In the genomic region with DNA sequence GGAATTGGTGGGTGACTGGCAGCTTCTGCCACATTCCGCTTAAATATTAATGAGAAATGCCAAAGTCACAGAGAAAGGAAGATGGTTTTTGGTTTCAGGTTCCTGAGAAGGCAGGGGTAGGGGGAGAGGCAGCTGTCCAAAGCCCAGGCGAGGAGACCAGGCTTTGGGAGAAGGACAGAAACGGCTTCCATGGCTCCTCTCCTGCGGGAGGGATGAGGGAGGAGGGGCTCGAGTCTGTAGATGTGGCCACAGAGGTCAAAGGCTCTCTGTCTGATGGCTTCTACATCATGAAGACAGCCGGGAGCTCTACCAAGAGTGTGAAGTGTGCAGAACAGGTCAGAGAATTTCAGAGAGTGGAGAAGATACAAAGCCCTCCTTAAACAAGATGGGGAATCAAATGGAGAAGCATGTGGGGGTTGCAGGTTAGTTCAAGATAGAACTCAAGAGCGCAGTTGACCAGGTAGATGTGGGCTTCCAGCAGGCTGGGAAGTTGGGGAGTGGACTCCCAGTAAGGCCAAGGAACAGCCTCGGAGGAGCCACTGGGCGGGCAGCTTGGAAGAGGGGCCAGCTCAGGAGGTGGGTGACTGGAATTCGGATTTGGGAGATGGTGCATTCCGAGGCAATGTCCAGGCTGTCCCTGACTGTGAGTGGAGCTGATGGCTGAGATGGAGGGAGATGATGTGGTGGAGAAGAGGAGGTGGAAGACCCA, we compare ENCODE assay signal across 10 cellular contexts. TPM values are rescaled to one million over a fixed set of nuclear protein-coding genes. Genes with fewer than 3 reads are reported as not detected.
DNase-seq lines count a peak whose midpoint lies in the region; ATAC-seq and TF ChIP-seq lines count a peak whose summit lies in the region.
"Had no signal": no experiment of that assay in that cellular context is flagged by ENCODE, and none has a peak within 500 bp of the region (broad histone marks: within the 10 kb centered on the region; RNA-seq: fewer than 3 reads in every experiment).

No MANE protein-coding gene starts in this region.

- no peak for ATAC-seq in central memory CD8-positive, alpha-beta T cell (replicated peaks; ENCODE audit: extremely low read depth, poor library complexity, severe bottlenecking)
- ATAC-seq in HG03025 (IDR thresholded peaks at IDR 0.05; ENCODE audit: low FRiP score, unreplicated experiment), result no peak

- intact Hi-C loops in cardiac septum (cut with DNase I) (no loop called here), uterus (cut with DNase I; ENCODE audit: low total_unique reads) (no loop called here)

- peaks cover 4% of the 10 kb centered on the region for H3K36me3 Mint-ChIP-seq in central memory CD8-positive, alpha-beta T cell (ENCODE audit: insufficient read depth)
- no peaks in the 10 kb centered on the region for H3K36me3 Mint-ChIP-seq in nephron (ENCODE audit: low read depth)

- TF ChIP-seq CTCF in right atrium auricular region (IDR thresholded peaks at IDR 0.05) (no peak), nephron (IDR thresholded peaks at IDR 0.05; ENCODE audit: unreplicated experiment in 3 of 3) (no peak), uterus (IDR thresholded peaks at IDR 0.05) (no peak)

- H3K4me3 ChIP-seq in right atrium auricular region, result no peak overlapping the region
- no peak overlapping the region for H3K4me3 ChIP-seq in uterus

- peaks cover 14% of the 10 kb centered on the region for H3K27me3 Mint-ChIP-seq in central memory CD8-positive, alpha-beta T cell
- peaks cover 18% of the 10 kb centered on the region for H3K27me3 Mint-ChIP-seq in nephron (ENCODE audit: low read depth)

- H3K9me3 Mint-ChIP-seq in central memory CD8-positive, alpha-beta T cell, result no peaks in the 10 kb centered on the region
- H3K9me3 Mint-ChIP-seq in nephron, result no peaks in the 10 kb centered on the region

- no peak overlapping the region for H3K4me3 Mint-ChIP-seq in central memory CD8-positive, alpha-beta T cell
- H3K4me3 Mint-ChIP-seq in nephron, result no peak overlapping the region

- H3K27me3 ChIP-seq in right atrium auricular region (no peaks in the 10 kb centered on the region), uterus (no peaks in the 10 kb centered on the region)

- H3K36me3 ChIP-seq in right atrium auricular region, result no peaks in the 10 kb centered on the region
- no peaks in the 10 kb centered on the region for H3K36me3 ChIP-seq in uterus

- H3K27ac ChIP-seq in right atrium auricular region, result peak overlapping the region in 1 of 2 donors; percentile 16
- peak overlapping the region; percentile 62 to 84 for H3K27ac ChIP-seq in uterus

- DNase-seq in cardiac septum (ENCODE audit: low spot score) (peak; percentile 63), right atrium auricular region (ENCODE audit: low spot score) (no peak), uterus (no peak), DMS79 (lab: John Stamatoyannopoulos, UW) (no peak)
- no peak for DNase-seq in central memory CD8-positive, alpha-beta T cell (ENCODE audit: low spot score in 2 of 2)
- no peak for DNase-seq in NK-92 treated with Interleukin-12 subunit alpha and Interleukin-12 subunit beta, amount 100 ng/mL, for 24 hours (lab: John Stamatoyannopoulos, UW)
- DNase-seq: NCI-H1436 treated with DMSO at 0.1 percent for 48 hours, NCI-H524 treated with DMSO at 0.1 percent for 48 hours had no signal

- no peaks in the 10 kb centered on the region for H3K9me3 ChIP-seq in right atrium auricular region
- H3K9me3 ChIP-seq in uterus, result no peaks in the 10 kb centered on the region

- H3K4me1 Mint-ChIP-seq in central memory CD8-positive, alpha-beta T cell, result peaks cover 28% of the 10 kb centered on the region
- H3K4me1 Mint-ChIP-seq in nephron, result peaks cover 21% of the 10 kb centered on the region

- peak overlapping the region; percentile 66 for H3K27ac Mint-ChIP-seq in central memory CD8-positive, alpha-beta T cell (ENCODE audit: low read depth)
- peak overlapping the region; percentile 8 to 70 (median 30) for H3K27ac Mint-ChIP-seq in nephron

- no peak for TF ChIP-seq POLR2A in uterus (IDR thresholded peaks at IDR 0.05)

- H3K4me1 ChIP-seq in right atrium auricular region (peaks cover 0 to 14% of the 10 kb centered on the region in 2 donors), uterus (no peaks in the 10 kb centered on the region)

RNA-seq across cellular contexts. Expression of gene HPCAL1, which starts 23.8 kb away (rescaled TPM):
- total RNA-seq in cardiac septum (21.6 TPM), right atrium auricular region (10 to 100 TPM; 28.7 to 35.5 TPM), uterus (100 to 1,000 TPM in 1 of 4 donors, 10 to 100 TPM in 3; 11.1 to 122 (median 48.9) TPM)
